Comparison of ENCODE assay signal across 12 cellular contexts in the genomic region with DNA sequence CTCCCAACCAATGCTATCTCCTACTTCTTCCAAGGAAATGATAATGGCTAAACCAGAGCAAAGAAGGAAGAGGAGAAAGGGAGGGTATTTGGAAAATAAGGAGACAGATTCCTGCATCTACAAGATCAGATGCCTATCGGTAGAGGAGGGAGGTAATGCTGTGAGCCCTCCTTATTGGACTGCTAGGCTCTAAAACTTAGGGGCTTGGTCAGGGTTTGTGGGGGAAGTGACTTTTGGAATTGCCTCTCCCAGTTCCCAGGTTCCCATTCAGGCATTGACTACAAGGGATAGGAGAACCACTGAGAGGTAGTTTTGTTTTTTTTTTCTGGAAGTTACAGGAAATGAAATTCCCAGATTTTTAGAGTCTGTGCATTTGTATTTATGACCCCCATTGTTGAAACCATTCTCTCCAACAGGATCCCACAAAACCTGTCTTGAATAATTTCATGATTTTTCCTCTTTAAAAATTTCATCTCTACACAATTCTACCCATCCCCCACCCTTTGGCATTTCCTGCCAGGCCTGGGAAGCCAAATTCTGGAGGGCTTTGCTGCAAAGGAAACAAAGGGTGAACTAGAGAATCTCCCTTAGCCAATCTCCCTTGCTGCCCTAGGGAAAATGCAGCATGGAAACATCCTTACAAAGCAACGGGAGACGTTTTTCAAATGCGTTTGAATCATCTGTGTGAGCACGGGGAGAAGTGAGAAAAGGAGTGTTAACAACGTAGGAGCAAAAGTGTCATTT.
DNase-seq lines count a peak whose midpoint lies in the region; ATAC-seq and TF ChIP-seq lines count a peak whose summit lies in the region.
"Had no signal": no experiment of that assay in that cellular context is flagged by ENCODE, and none has a peak within 500 bp of the region (broad histone marks: within the 10 kb centered on the region; RNA-seq: fewer than 3 reads in every experiment).

No MANE protein-coding gene starts in this region.

- intact Hi-C loops in left lung (cut with DNase I), result loop anchor here in 1 of 2 donors (10.0 kb wide), 2 partner anchors 280 to 350 kb away; partner anchors contain the start of gene EPAS1

- H3K4me1 ChIP-seq in GM23248 (ENCODE audit: insufficient read depth), result peaks cover 13% of the 10 kb centered on the region; the same call in 1 of the 2 replicates
- H3K4me1 ChIP-seq in trophoblast cell (ENCODE audit: control insufficient read depth in 1 of 2, insufficient read depth in 2 of 2, low read length in 2 of 2), result peaks cover 12 to 15% of the 10 kb centered on the region in 2 experiments
- H3K4me1 ChIP-seq in left lung, result peaks cover 0 to 24% of the 10 kb centered on the region in 2 donors

- WGBS in GM23248 (ENCODE audit: low coverage in 1 of 2, low lambda C conversion rate in 2 of 2, missing lambda C conversion rate in 2 of 2), 2 experiments, result 70 to 79% methylated on average over 6 of the region's 6 CpGs
- no CpG with 5 or more reads among the region's 6 CpGs for WGBS in trophoblast cell (ENCODE audit: extremely low coverage, insufficient coverage, insufficient read length)

- peaks cover 6% of the 10 kb centered on the region; the same call in 1 of the 2 replicates for H3F3A ChIP-seq in GM23248 (ENCODE audit: insufficient read depth)

- H3K4me2 ChIP-seq in GM23248 (ENCODE audit: unreplicated experiment), result peak overlapping the region; percentile 7
- peak overlapping the region; percentile 46 for H3K4me2 ChIP-seq in trophoblast cell (ENCODE audit: low read length)
- H3K4me2 ChIP-seq: PC-9 had no signal

- H2AK5ac ChIP-seq in trophoblast cell (ENCODE audit: low read length), result no peak overlapping the region

- H3K27me3 ChIP-seq in GM23248 (replicated peaks; ENCODE audit: insufficient read depth), result no peaks in the 10 kb centered on the region
- no peaks in the 10 kb centered on the region for H3K27me3 ChIP-seq in trophoblast cell (ENCODE audit: insufficient read depth, low read length)
- no peaks in the 10 kb centered on the region for H3K27me3 ChIP-seq in left lung

- H3K4ac ChIP-seq in trophoblast cell (ENCODE audit: low read depth, low read length), result peak overlapping the region; percentile 48

- H4K20me1 ChIP-seq in GM23248 (ENCODE audit: insufficient read depth), result no peaks in the 10 kb centered on the region

- H4K12ac ChIP-seq in trophoblast cell (ENCODE audit: low read depth, low read length), result no peak overlapping the region

- H3K23ac ChIP-seq in trophoblast cell (ENCODE audit: low read length), result no peak overlapping the region

- peak overlapping the region; percentile 89 for H2BK12ac ChIP-seq in trophoblast cell (ENCODE audit: low read length)

- peak overlapping the region; percentile 96 for H2BK5ac ChIP-seq in trophoblast cell (ENCODE audit: low read depth, low read length, poor library complexity)

- no peaks in the 10 kb centered on the region for H3K36me3 ChIP-seq in GM23248 (ENCODE audit: low read depth)
- H3K36me3 ChIP-seq in SK-N-MC (ENCODE audit: insufficient read depth, low read length), result no peaks in the 10 kb centered on the region
- peaks cover 0 to under 1% of the 10 kb centered on the region in 2 experiments for H3K36me3 ChIP-seq in trophoblast cell (ENCODE audit: control insufficient read depth in 1 of 2, insufficient read depth in 2 of 2, low read length in 2 of 2)
- peaks cover 0 to 9% of the 10 kb centered on the region in 2 donors for H3K36me3 ChIP-seq in left lung

- in situ Hi-C loops in GM23248 (cut with MboI), result no loop called here

- H3K27ac ChIP-seq in GM23248 (no peak overlapping the region), SK-N-MC (peak overlapping the region; percentile 95), trophoblast cell (ENCODE audit: low read depth, low read length) (peak overlapping the region; percentile 83), left lung (peak overlapping the region in 1 of 2 donors; percentile 34)
- H3K27ac ChIP-seq: PC-9 had no signal

- peak overlapping the region; percentile 92 for H2BK120ac ChIP-seq in trophoblast cell (ENCODE audit: insufficient read depth, low read length, poor library complexity)

- peak overlapping the region; percentile 83 for H4K8ac ChIP-seq in trophoblast cell (ENCODE audit: low read depth, low read length)

- H4K91ac ChIP-seq in trophoblast cell (ENCODE audit: low read depth, low read length), result peak overlapping the region; percentile 83

- peak; percentile 21 for DNase-seq in GM23248
- peak; percentile 73 for DNase-seq in SK-N-MC (ENCODE audit: low read depth, low spot score)
- DNase-seq in glomerular endothelial cell (ENCODE audit: extremely low read depth, low read depth, low spot score), result peak; percentile 73
- no peak for DNase-seq in trophoblast cell
- no peak for DNase-seq in NAMALWA (ENCODE audit: low spot score)
- DNase-seq in left lung, result no peak
- no peak for DNase-seq in activated effector memory CD4-positive, alpha-beta T cell treated with anti-CD3 and anti-CD28 coated beads, Interleukin-2, amount 50 U/mL, for 16 hours
- DNase-seq: CD4-positive, alpha-beta T cell; hypothalamus; NCI-H187; PC-9 had no signal

- H3K9ac ChIP-seq in GM23248 (no peak overlapping the region), SK-N-MC (ENCODE audit: insufficient read length) (peak overlapping the region; percentile 65), trophoblast cell (ENCODE audit: low read length) (no peak overlapping the region)

- H3K9me3 ChIP-seq in GM23248 (ENCODE audit: low read depth), result no peaks in the 10 kb centered on the region
- H3K9me3 ChIP-seq in SK-N-MC (ENCODE audit: low read depth, low read length), result no peaks in the 10 kb centered on the region
- H3K9me3 ChIP-seq in trophoblast cell (ENCODE audit: insufficient read depth, low read depth, low read length), result peaks cover 1% of the 10 kb centered on the region
- no peaks in the 10 kb centered on the region for H3K9me3 ChIP-seq in left lung

- peak overlapping the region; percentile 74 for H3K14ac ChIP-seq in trophoblast cell (ENCODE audit: low read length)

- no peak for TF ChIP-seq CTCF in left lung (IDR thresholded peaks at IDR 0.05)

- ATAC-seq in HG03571 (IDR thresholded peaks at IDR 0.05; ENCODE audit: unreplicated experiment), result no peak
- ATAC-seq in left lung, result no peak

- H3K18ac ChIP-seq in trophoblast cell (ENCODE audit: low read length), result peak overlapping the region; percentile 73

- H3K4me3 ChIP-seq in GM23248 (no peak overlapping the region), SK-N-MC (peak overlapping the region; percentile 70), trophoblast cell (ENCODE audit: low read depth, low read length) (no peak overlapping the region), left lung (no peak overlapping the region)
- H3K4me3 ChIP-seq: PC-9 had no signal

- no peaks in the 10 kb centered on the region for H3K79me2 ChIP-seq in GM23248 (ENCODE audit: insufficient read depth)
- peaks cover 2% of the 10 kb centered on the region for H3K79me2 ChIP-seq in trophoblast cell (ENCODE audit: control insufficient read depth, insufficient read depth, low read length, poor library complexity)

- no peaks in the 10 kb centered on the region for H3K9me2 ChIP-seq in GM23248 (ENCODE audit: insufficient read depth)

- peaks cover 12% of the 10 kb centered on the region for H3K79me1 ChIP-seq in trophoblast cell (ENCODE audit: low read length)

- H2AFZ ChIP-seq in GM23248 (no peak overlapping the region), trophoblast cell (ENCODE audit: insufficient read depth, low read length, poor library complexity) (peak overlapping the region; percentile 64)
- H2AFZ ChIP-seq: PC-9 had no signal

Comparison
In these comparisons a context has a peak if more than half of its experiments do, and no peak if none do; other contexts are left out.
1. DNase-seq: peak in GM23248 (single experiment), SK-N-MC (single experiment) and glomerular endothelial cell (single experiment); none in trophoblast cell (0 of 2), NAMALWA (single experiment), left lung (0 of 2) and activated effector memory CD4-positive, alpha-beta T cell treated with anti-CD3 and anti-CD28 coated beads, Interleukin-2, amount 50 U/mL, for 16 hours (single experiment).